8 cellular contexts compared by ENCODE assay signal in genomic region chr1:45325816-45326506, GRCh38. TPM values are rescaled to one million over a fixed set of nuclear protein-coding genes. Genes with fewer than 3 reads are reported as not detected.
A peak's percentile ranks its signal among the peaks of the same experiment; 100 is the strongest.
DNase-seq lines count a peak whose midpoint lies in the region; ATAC-seq, FAIRE-seq and TF ChIP-seq lines count a peak whose summit lies in the region.

No MANE protein-coding gene starts in this region.

- FAIRE-seq in astrocyte (lab: Jason Lieb, UNC) (no peak), frontal cortex (lab: Jason Lieb, UNC) (no peak)

- DNase-seq in AG09309 (ENCODE audit: low read depth), result no peak
- peak; percentile 17 for DNase-seq in GM20000 (ENCODE audit: low spot score)
- DNase-seq in astrocyte (ENCODE audit: low read depth), result no peak
- DNase-seq in mesothelial cell of epicardium (ENCODE audit: low spot score in 2 of 2, unreplicated experiment in 2 of 2), result no peak
- DNase-seq in frontal cortex (ENCODE audit: low spot score in 2 of 2), result no peak
- no peak for DNase-seq in aorta
- no peak for DNase-seq in DMS153 treated with DMSO at 0.1 percent for 48 hours (lab: John Stamatoyannopoulos, UW; ENCODE audit: unreplicated experiment)

- H3K27me3 ChIP-seq in astrocyte (ENCODE audit: insufficient read depth, low read length) (no peaks in the 10 kb centered on the region), aorta (ENCODE audit: control insufficient read depth in 1 of 2, insufficient read depth in 2 of 2, low read length in 1 of 2) (no peaks in the 10 kb centered on the region)

- H3K27ac Mint-ChIP-seq in astrocyte (ENCODE audit: unreplicated experiment) (peak overlapping the region; percentile 15), mesothelial cell of epicardium (no peak overlapping the region)

- H3K4me1 ChIP-seq in astrocyte (ENCODE audit: insufficient read depth, low read length) (peaks cover 10% of the 10 kb centered on the region), aorta (ENCODE audit: control insufficient read depth in 1 of 2, insufficient read depth in 2 of 2, low read length in 2 of 2) (no peaks in the 10 kb centered on the region)

- H2AFZ ChIP-seq in astrocyte (ENCODE audit: low read depth, low read length), result peak overlapping the region; percentile 90

- H3K27me3 Mint-ChIP-seq in astrocyte (ENCODE audit: low read depth, unreplicated experiment), result peaks cover 2% of the 10 kb centered on the region
- H3K27me3 Mint-ChIP-seq in mesothelial cell of epicardium (ENCODE audit: low read depth), result no peaks in the 10 kb centered on the region

- peak overlapping the region; percentile 73 for H3K4me3 Mint-ChIP-seq in astrocyte (ENCODE audit: unreplicated experiment)
- peak overlapping the region; percentile 72 for H3K4me3 Mint-ChIP-seq in mesothelial cell of epicardium

- peak overlapping the region; percentile 55; the same call in 1 of the 2 replicates for H3K4me3 ChIP-seq in AG09309 (ENCODE audit: control insufficient read depth, low read depth, low read length)
- H3K4me3 ChIP-seq in astrocyte (ENCODE audit: insufficient read depth, low read depth, low read length), result peak overlapping the region; percentile 54
- no peak overlapping the region for H3K4me3 ChIP-seq in aorta (ENCODE audit: low read length in 2 of 2)

- H3K4me1 Mint-ChIP-seq in astrocyte (ENCODE audit: low read depth, unreplicated experiment) (peaks cover 11% of the 10 kb centered on the region), mesothelial cell of epicardium (peaks cover 22% of the 10 kb centered on the region)

- H3K9me3 Mint-ChIP-seq in astrocyte (ENCODE audit: unreplicated experiment) (no peaks in the 10 kb centered on the region), mesothelial cell of epicardium (no peaks in the 10 kb centered on the region)

- H3K9ac ChIP-seq in astrocyte (ENCODE audit: low read length), result peak overlapping the region; percentile 66

- intact Hi-C loops in aorta (cut with DNase I), result no loop called here

- peak overlapping the region; percentile 88 for H3K4me2 ChIP-seq in astrocyte (ENCODE audit: low read length)

- no peak for ATAC-seq in HG03045 (IDR thresholded peaks at IDR 0.05; ENCODE audit: unreplicated experiment)
- no peak for ATAC-seq in aorta (ENCODE audit: low FRiP score)

- H3K27ac ChIP-seq in astrocyte (ENCODE audit: low read depth, low read length) (no peak overlapping the region), aorta (ENCODE audit: low read depth in 1 of 2, low read length in 2 of 2) (no peak overlapping the region)

- 57 to 61% methylated on average over 6 of the region's 6 CpGs for WGBS in aorta, 2 donors

- no peaks in the 10 kb centered on the region for H4K20me1 ChIP-seq in astrocyte (ENCODE audit: insufficient read depth, low read length)

- TF ChIP-seq CTCF in AG09309 (IDR thresholded peaks at IDR 0.05; ENCODE audit: control insufficient read depth, insufficient read depth, low read depth, low read length, missing control alignments) (no peak), GM20000 (IDR thresholded peaks at IDR 0.05; ENCODE audit: extremely low read depth, missing control alignments) (no peak), astrocyte (IDR thresholded peaks at IDR 0.05; ENCODE audit: insufficient read depth, low read depth, low read length) (no peak), mesothelial cell of epicardium (IDR thresholded peaks at IDR 0.05; ENCODE audit: unreplicated experiment) (no peak)

- H3K9me3 ChIP-seq in astrocyte (ENCODE audit: insufficient read depth, low read depth, low read length) (no peaks in the 10 kb centered on the region), aorta (ENCODE audit: control insufficient read depth, low read length) (no peaks in the 10 kb centered on the region)

- H3K36me3 ChIP-seq in astrocyte (ENCODE audit: insufficient read depth, low read length) (no peaks in the 10 kb centered on the region), aorta (ENCODE audit: control insufficient read depth in 1 of 2, insufficient read depth in 2 of 2, low read length in 1 of 2) (no peaks in the 10 kb centered on the region)

- no peaks in the 10 kb centered on the region for H3K79me2 ChIP-seq in astrocyte (ENCODE audit: insufficient read depth, low read length)

- peaks cover under 1% of the 10 kb centered on the region for H3K36me3 Mint-ChIP-seq in astrocyte (ENCODE audit: low read depth, unreplicated experiment)
- peaks cover 7% of the 10 kb centered on the region for H3K36me3 Mint-ChIP-seq in mesothelial cell of epicardium

RNA-seq across cellular contexts. Expression of gene HPDL, which starts 0.7 kb away (rescaled TPM):
- total RNA-seq in astrocyte (0.61 and 0.70 TPM in 2 replicates), mesothelial cell of epicardium (2.1 to 2.8 TPM (median 2.4 TPM) in 3 replicates), frontal cortex (1.6 TPM), aorta (under 1 TPM in 1 of 2 donors, not detected in 1; 0.36 TPM)
- not detected for polyA plus RNA-seq in aorta

RNA-seq across cellular contexts. Expression of gene TOE1, which starts 14.0 kb away (rescaled TPM):
- 4.3 TPM in 2 replicates for total RNA-seq in astrocyte
- total RNA-seq in mesothelial cell of epicardium, result 10.9 to 14.0 TPM (median 13.2 TPM) in 3 replicates
- 7.3 TPM for total RNA-seq in frontal cortex
- total RNA-seq in aorta, result 10 to 100 TPM in 1 of 2 donors, 1 to 10 TPM in 1; 6.9 to 10.6 TPM
- 1 to 10 TPM; 8.1 to 8.5 TPM for polyA plus RNA-seq in aorta

RNA-seq across cellular contexts. Expression of gene MUTYH, which starts 14.3 kb away (rescaled TPM):
- total RNA-seq in astrocyte (6.0 and 6.6 TPM in 2 replicates), mesothelial cell of epicardium (39.5 to 43.1 TPM (median 43.0 TPM) in 3 replicates), frontal cortex (20.8 TPM), aorta (10 to 100 TPM; 19.8 to 28.8 TPM)
- polyA plus RNA-seq in aorta, result 10 to 100 TPM in 1 of 2 donors, 1 to 10 TPM in 1; 4.9 to 49.8 TPM

Comparison
In these comparisons a context has a peak if more than half of its experiments do, and no peak if none do; other contexts are left out.
1. H3K4me3 ChIP-seq: peak in AG09309 (single experiment) and astrocyte (single experiment); none in aorta (0 of 2).